Comparison of ENCODE assay signal across 8 cellular contexts in genomic region chr6:113969888-113970807, GRCh38. TPM values are rescaled to one million over a fixed set of nuclear protein-coding genes. Genes with fewer than 3 reads are reported as not detected.
A peak's percentile ranks its signal among the peaks of the same experiment; 100 is the strongest.
DNase-seq lines count a peak whose midpoint lies in the region; ATAC-seq and TF ChIP-seq lines count a peak whose summit lies in the region.

No MANE protein-coding gene starts in this region.

- peak; percentile 56 for DNase-seq in NCI-H1436 (lab: John Stamatoyannopoulos, UW)
- DNase-seq in NCI-H1436 treated with DMSO at 0.1 percent for 48 hours (lab: John Stamatoyannopoulos, UW) = no peak
- DNase-seq in NCI-H2029 treated with DMSO at 0.1 percent for 48 hours (lab: John Stamatoyannopoulos, UW) = peak; percentile 71
- peak; percentile 34 to 46 for DNase-seq in activated CD4-positive, alpha-beta T cell treated with anti-CD3 and anti-CD28 coated beads for 4 hours
- DNase-seq in coronary artery (ENCODE audit: low spot score) = peak; percentile 78
- DNase-seq in left lobe of liver (ENCODE audit: low spot score) = peak; percentile 61
- DNase-seq in stimulated activated CD4-positive, alpha-beta T cell treated with anti-CD3 and anti-CD28 coated beads, Interleukin-4, amount 100 ng/mL, for 1 hour = peak; percentile 53

- peak overlapping the region; percentile 89 for H3K4me3 ChIP-seq in coronary artery

- peak overlapping the region; percentile 79 to 92 for H3K27ac ChIP-seq in coronary artery

- no peak for TF ChIP-seq CTCF in coronary artery (IDR thresholded peaks at IDR 0.05)

- peak; percentile 29 for ATAC-seq in HG02763 (IDR thresholded peaks at IDR 0.05; ENCODE audit: unreplicated experiment)
- ATAC-seq in left lobe of liver = peak; percentile 51

RNA-seq across cellular contexts. Expression of gene HDAC2, which starts 0.8 kb away (rescaled TPM):
- 16.3 TPM for total RNA-seq in left lobe of liver
